In the genomic region with DNA sequence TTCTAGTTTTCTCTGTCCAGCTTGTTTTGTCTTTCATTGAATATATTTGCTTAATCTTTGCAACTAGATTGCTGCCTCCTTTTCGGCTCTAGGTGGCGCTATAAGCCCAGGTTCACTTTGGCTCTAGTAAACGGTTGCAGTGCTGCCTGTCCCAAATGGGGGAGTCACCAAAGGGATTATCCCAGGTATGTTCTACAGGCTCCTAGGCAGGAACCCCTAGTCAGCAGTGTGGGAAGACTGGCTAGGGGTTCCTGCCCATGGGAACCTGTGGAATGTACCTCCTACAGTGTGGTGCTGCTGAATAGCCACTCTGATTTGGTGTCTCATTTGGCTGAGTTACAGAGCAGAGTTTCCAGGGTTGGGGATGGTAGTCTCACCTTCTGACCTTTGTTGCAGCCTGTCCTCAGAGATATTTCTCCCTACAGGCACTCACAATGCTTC, we compare ENCODE assay signal across 8 cellular contexts.
A peak's percentile ranks its signal among the peaks of the same experiment; 100 is the strongest.
DNase-seq lines count a peak whose midpoint lies in the region; ATAC-seq and TF ChIP-seq lines count a peak whose summit lies in the region.

No MANE protein-coding gene starts in this region.

- H3K9me3 ChIP-seq in Panc1 (ENCODE audit: control insufficient read depth, insufficient read depth, low read depth, low read length), result no peaks in the 10 kb centered on the region; the same call in 1 of the 2 replicates
- H3K9me3 ChIP-seq in gastrocnemius medialis, result no peaks in the 10 kb centered on the region

- H3K4me1 ChIP-seq in Panc1 (ENCODE audit: control insufficient read depth, insufficient read depth, low read length) (no peaks in the 10 kb centered on the region), gastrocnemius medialis (no peaks in the 10 kb centered on the region)

- in situ Hi-C loops in Caki2 (cut with HindIII; ENCODE audit: low pct_unique_long_range_greater_than_20kb, low sequenced_read_pairs), result no loop called here
- in situ Hi-C loops in Panc1 (cut with HindIII; ENCODE audit: low pct_unique_long_range_greater_than_20kb, low sequenced_read_pairs), result no loop called here
- in situ Hi-C loops in gastrocnemius medialis (cut with MboI; ENCODE audit: low sequenced_read_pairs in 4 of 4), result loop anchor here in 2 of 4 donors (10.0 kb wide), 1 partner anchor 65 kb away; no protein-coding TSS in a partner anchor

- H3K4me3 ChIP-seq in H7 (ENCODE audit: insufficient read depth, low read depth, low read length) (no peak overlapping the region), Panc1 (ENCODE audit: low read depth in 2 of 2, low read length in 2 of 2) (no peak overlapping the region), gastrocnemius medialis (no peak overlapping the region)

- CTCF ChIA-PET in Panc1 (lab: Charles Lee), result interaction anchor here (0.6 to 1.3 kb wide), 2 partner anchors 121 to 233 kb away, joined by 3 to 6 read pairs; no protein-coding TSS in a partner anchor

- TF ChIP-seq CTCF in Panc1 (IDR thresholded peaks at IDR 0.05) (peak; percentile 73), gastrocnemius medialis (IDR thresholded peaks at IDR 0.05 in 4 of 5, conservative IDR thresholded peaks at IDR 0.05 in 1 of 5) (peak; percentile 46 to 67 (median 63))

- intact Hi-C loops in Panc1 (cut with micrococcal nuclease; ENCODE audit: unreplicated experiment), result loop anchor here (10.0 kb wide), 1 partner anchor 65 kb away; no protein-coding TSS in a partner anchor
- intact Hi-C loops in gastrocnemius medialis (cut with DNase I; ENCODE audit: low total_unique reads), result loop anchor here (1.0 to 10.0 kb wide), 3 partner anchors 65 to 585 kb away; no protein-coding TSS in a partner anchor

- no peaks in the 10 kb centered on the region for H3K36me3 ChIP-seq in H7 (replicated peaks; ENCODE audit: control insufficient read depth, insufficient read depth, low read length)
- H3K36me3 ChIP-seq in Panc1 (ENCODE audit: control insufficient read depth, insufficient read depth, low read length), result no peaks in the 10 kb centered on the region
- no peaks in the 10 kb centered on the region for H3K36me3 ChIP-seq in gastrocnemius medialis

- H3K27ac ChIP-seq in Panc1 (ENCODE audit: low read length) (no peak overlapping the region), gastrocnemius medialis (no peak overlapping the region)

- no peak for ATAC-seq in Panc1
- peak in 1 of 2 donors; percentile 18 for ATAC-seq in gastrocnemius medialis
- no peak for ATAC-seq in GM19035 (IDR thresholded peaks at IDR 0.05; ENCODE audit: unreplicated experiment)
- ATAC-seq in HG02571 (IDR thresholded peaks at IDR 0.05; ENCODE audit: unreplicated experiment), result no peak

- no peak for TF ChIP-seq POLR2A in erythroblast (IDR thresholded peaks at IDR 0.05; ENCODE audit: low read length)
- no peak for TF ChIP-seq POLR2A in gastrocnemius medialis (IDR thresholded peaks at IDR 0.05)

- BruUV-seq in Panc1 (replicated peaks; lab: Mats Ljungman, UMichigan), result no TSS peak

- H3K27me3 ChIP-seq in H7 (ENCODE audit: control insufficient read depth, insufficient read depth, low read length) (no peaks in the 10 kb centered on the region), Panc1 (ENCODE audit: control insufficient read depth, insufficient read depth, low read length) (no peaks in the 10 kb centered on the region), gastrocnemius medialis (no peaks in the 10 kb centered on the region)

- POLR2A ChIA-PET in Panc1 (lab: Charles Lee), result no interaction called here

- peak; percentile 10 for DNase-seq in Caki2 (ENCODE audit: low read depth)
- DNase-seq in H7, result peak; percentile 69
- DNase-seq in Panc1 (ENCODE audit: low read depth, low spot score), result no peak
- DNase-seq in erythroblast (lab: John Stamatoyannopoulos, UW), result peak; percentile 62 to 79
- no peak for DNase-seq in gastrocnemius medialis
- DNase-seq in effector CD4-positive, alpha-beta T cell, result no peak

Comparison
In these comparisons a context has a peak if more than half of its experiments do, and no peak if none do; other contexts are left out.
1. DNase-seq: peak in Caki2 (single experiment), H7 (single experiment) and erythroblast (2 of 2); none in Panc1 (single experiment), gastrocnemius medialis (0 of 2) and effector CD4-positive, alpha-beta T cell (single experiment).